Comparison of ENCODE assay signal across 33 cellular contexts in genomic region chr9:6610073-6610472, GRCh38.
"Had no signal": no experiment of that assay in that cellular context is flagged by ENCODE, and none has a peak within 500 bp of the region (broad histone marks: within the 10 kb centered on the region; RNA-seq: fewer than 3 reads in every experiment).

No MANE protein-coding gene starts in this region.

- H3K27ac Mint-ChIP-seq: activated B cell treated with CpG ODN at 0.5 μM for 24 hours; activated CD8-positive, alpha-beta T cell treated with anti-CD3 and anti-CD28 coated beads for 36 hours; activated naive CD4-positive, alpha-beta T cell treated with anti-CD3 and anti-CD28 coated beads for 36 hours; activated naive CD4-positive, alpha-beta T cell treated with anti-CD3 and anti-CD28 coated beads, Interleukin-2, amount 50 U/mL, for 24 hours; activated naive CD8-positive, alpha-beta T cell treated with anti-CD3 and anti-CD28 coated beads for 36 hours; activated T-helper 1 cell treated with anti-CD3 and anti-CD28 coated beads, Interleukin-12 subunit alpha, Interleukin-12 subunit beta, Interleukin-2, Interleukin-4 antibody, amounts not matched to agents 30 ng/mL and 10 ng/mL and 1 ng/mL, durations not matched to agents 14 hours and 24 hours and 36 hours; activated T-helper 2 cell treated with anti-CD3 and anti-CD28 coated beads, Interferon-gamma antibody, Interleukin-2, Interleukin-4, amounts not matched to agents 10 μg/mL and 5 μg/mL and 100 μg/mL, durations not matched to agents 14 hours and 24 hours and 36 hours; T-cell; T-helper 1 cell treated with Interleukin-12 subunit alpha and Interleukin-12 subunit beta and Interleukin-4 antibody, amounts not matched to agents 30 μg/mL and 1 μg/mL, for 36 hours; T-helper 2 cell treated with Interferon-gamma antibody and Interleukin-4, amounts not matched to agents 5 μg/mL and 100 μg/mL, for 36 hours had no signal

- H3K9me3 Mint-ChIP-seq: activated B cell treated with CpG ODN at 0.5 μM for 24 hours; activated CD8-positive, alpha-beta T cell treated with anti-CD3 and anti-CD28 coated beads for 36 hours; activated naive CD4-positive, alpha-beta T cell treated with anti-CD3 and anti-CD28 coated beads for 36 hours; activated naive CD4-positive, alpha-beta T cell treated with anti-CD3 and anti-CD28 coated beads, Interleukin-2, amount 50 U/mL, for 24 hours; activated naive CD8-positive, alpha-beta T cell treated with anti-CD3 and anti-CD28 coated beads for 36 hours; activated T-cell treated with anti-CD3 and anti-CD28 coated beads, Interleukin-2, amount 50 U/mL, for 4 hours; activated T-helper 1 cell treated with anti-CD3 and anti-CD28 coated beads, Interleukin-12 subunit alpha, Interleukin-12 subunit beta, Interleukin-2, Interleukin-4 antibody, amounts not matched to agents 30 ng/mL and 10 ng/mL and 1 ng/mL, durations not matched to agents 14 hours and 24 hours and 36 hours; activated T-helper 2 cell treated with anti-CD3 and anti-CD28 coated beads, Interferon-gamma antibody, Interleukin-2, Interleukin-4, amounts not matched to agents 10 μg/mL and 5 μg/mL and 100 μg/mL, durations not matched to agents 14 hours and 24 hours and 36 hours; T-cell; T-helper 1 cell treated with Interleukin-12 subunit alpha and Interleukin-12 subunit beta and Interleukin-4 antibody, amounts not matched to agents 30 μg/mL and 1 μg/mL, for 36 hours; T-helper 2 cell treated with Interferon-gamma antibody and Interleukin-4, amounts not matched to agents 5 μg/mL and 100 μg/mL, for 36 hours had no signal

- H3K36me3 Mint-ChIP-seq: activated naive CD4-positive, alpha-beta T cell treated with anti-CD3 and anti-CD28 coated beads, Interleukin-2, amount 50 U/mL, for 24 hours; activated naive CD8-positive, alpha-beta T cell treated with anti-CD3 and anti-CD28 coated beads for 36 hours; T-cell had no signal

- H3K27me3 ChIP-seq: ascending aorta, breast epithelium, cardiac muscle cell, colonic mucosa, gastroesophageal sphincter had no signal

- H3K27ac ChIP-seq: ascending aorta, breast epithelium, cardiac muscle cell, colonic mucosa, epithelial cell of prostate, esophagus squamous epithelium, gastroesophageal sphincter, WERI-Rb-1 had no signal

- DNase-seq: activated B cell treated with CpG ODN at 0.5 μM for 24 hours; activated CD4-positive, alpha-beta T cell treated with anti-CD3 and anti-CD28 coated beads for 48 hours; activated CD4-positive, alpha-beta T cell treated with anti-CD3 and anti-CD28 coated beads, Interleukin-2, amount 50 U/mL, for 1 hour; activated CD4-positive, alpha-beta T cell treated with anti-CD3 and anti-CD28 coated beads, Interleukin-2, amount 50 U/mL, for 48 hours; activated CD8-positive, alpha-beta memory T cell treated with anti-CD3 and anti-CD28 coated beads for 24 hours; activated CD8-positive, alpha-beta T cell treated with anti-CD3 and anti-CD28 coated beads for 36 hours; activated effector memory CD4-positive, alpha-beta T cell treated with anti-CD3 and anti-CD28 coated beads, Interleukin-2, amount 50 U/mL, for 16 hours; activated naive CD4-positive, alpha-beta T cell treated with anti-CD3 and anti-CD28 coated beads for 36 hours; activated naive CD8-positive, alpha-beta T cell treated with anti-CD3 and anti-CD28 coated beads for 36 hours; activated T-cell treated with anti-CD3 and anti-CD28 coated beads, Interleukin-2, amount 50 U/mL, for 4 hours; central memory CD4-positive, alpha-beta T cell; cerebellar nuclear complex; colonic mucosa; effector CD8-positive, alpha-beta T cell; esophagus squamous epithelium; foreskin melanocyte; T-cell; T1000; WERI-Rb-1 had no signal

- H3K36me3 ChIP-seq: ascending aorta, breast epithelium, cardiac muscle cell, colonic mucosa, esophagus squamous epithelium, gastroesophageal sphincter, WERI-Rb-1 had no signal

- FAIRE-seq: endometrium, endothelial cell of umbilical vein had no signal

- H3K4me3 Mint-ChIP-seq: activated B cell treated with CpG ODN at 0.5 μM for 24 hours; activated CD8-positive, alpha-beta T cell treated with anti-CD3 and anti-CD28 coated beads for 36 hours; activated naive CD4-positive, alpha-beta T cell treated with anti-CD3 and anti-CD28 coated beads for 36 hours; activated naive CD4-positive, alpha-beta T cell treated with anti-CD3 and anti-CD28 coated beads, Interleukin-2, amount 50 U/mL, for 24 hours; activated naive CD8-positive, alpha-beta T cell treated with anti-CD3 and anti-CD28 coated beads for 36 hours; activated T-cell treated with anti-CD3 and anti-CD28 coated beads, Interleukin-2, amount 50 U/mL, for 4 hours; activated T-helper 1 cell treated with anti-CD3 and anti-CD28 coated beads, Interleukin-12 subunit alpha, Interleukin-12 subunit beta, Interleukin-2, Interleukin-4 antibody, amounts not matched to agents 30 ng/mL and 10 ng/mL and 1 ng/mL, durations not matched to agents 14 hours and 24 hours and 36 hours; brain; T-cell; T-helper 1 cell treated with Interleukin-12 subunit alpha and Interleukin-12 subunit beta and Interleukin-4 antibody, amounts not matched to agents 30 μg/mL and 1 μg/mL, for 36 hours; T-helper 2 cell treated with Interferon-gamma antibody and Interleukin-4, amounts not matched to agents 5 μg/mL and 100 μg/mL, for 36 hours had no signal

- H3K27me3 Mint-ChIP-seq: activated B cell treated with CpG ODN at 0.5 μM for 24 hours; activated CD8-positive, alpha-beta T cell treated with anti-CD3 and anti-CD28 coated beads for 36 hours; activated naive CD4-positive, alpha-beta T cell treated with anti-CD3 and anti-CD28 coated beads, Interleukin-2, amount 50 U/mL, for 24 hours; activated naive CD8-positive, alpha-beta T cell treated with anti-CD3 and anti-CD28 coated beads for 36 hours; brain; T-cell had no signal

- H3K4me1 Mint-ChIP-seq: activated naive CD4-positive, alpha-beta T cell treated with anti-CD3 and anti-CD28 coated beads, Interleukin-2, amount 50 U/mL, for 24 hours; activated naive CD8-positive, alpha-beta T cell treated with anti-CD3 and anti-CD28 coated beads for 36 hours had no signal

- H3K4me3 ChIP-seq: ascending aorta, breast epithelium, cardiac muscle cell, colonic mucosa, esophagus squamous epithelium, gastroesophageal sphincter had no signal

- H3K4me1 ChIP-seq: ascending aorta, breast epithelium, colonic mucosa, gastroesophageal sphincter had no signal

- ATAC-seq: activated CD4-positive, CD25-positive, alpha-beta regulatory T cell treated with anti-CD3 and anti-CD28 coated beads, Interleukin-2, amount 50 U/mL, for 24 hours; activated CD8-positive, alpha-beta T cell treated with anti-CD3 and anti-CD28 coated beads for 36 hours; activated T-cell treated with anti-CD3 and anti-CD28 coated beads, Interleukin-2, amount 50 U/mL, for 4 hours; gastroesophageal sphincter; T-cell had no signal

- H3K9me3 ChIP-seq: ascending aorta, breast epithelium, colonic mucosa, esophagus squamous epithelium, gastroesophageal sphincter had no signal
